23 cellular contexts compared by ENCODE assay signal in the genomic region with DNA sequence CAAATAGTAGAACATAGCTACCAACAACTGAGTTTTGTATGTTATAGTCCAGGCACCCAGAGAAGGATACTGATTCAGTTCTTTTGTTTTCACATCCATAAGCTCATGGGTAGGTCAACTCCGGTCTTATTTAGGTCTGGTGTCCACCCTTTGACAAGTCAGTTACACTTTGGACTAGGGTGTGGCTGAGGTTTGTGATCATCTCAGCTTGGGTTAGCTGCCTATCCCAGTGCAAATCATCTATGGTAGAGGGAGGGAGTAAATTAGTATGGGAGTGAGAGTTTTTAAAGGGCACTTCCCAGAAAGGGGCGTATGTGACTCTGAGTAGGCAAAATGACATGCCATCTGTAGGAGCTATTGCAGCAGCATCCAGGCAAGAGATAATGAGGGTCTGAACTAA.
"Had no signal": no experiment of that assay in that cellular context is flagged by ENCODE, and none has a peak within 500 bp of the region (broad histone marks: within the 10 kb centered on the region; RNA-seq: fewer than 3 reads in every experiment).

No MANE protein-coding gene starts in this region.

- FAIRE-seq: endometrium, frontal cortex, pancreas had no signal

- ATAC-seq: effector memory CD8-positive, alpha-beta T cell; left ventricle myocardium superior; lower lobe of right lung; natural killer cell; pancreas; right lobe of liver; stimulated activated memory B cell treated with anti-CD40 and anti-IgM and Interleukin-4, amounts not matched to agents 10 μg/mL and 1 μg/mL and 100 μg/mL, for 72 hours; stimulated activated naive CD8-positive, alpha-beta T cell treated with anti-CD3 and anti-CD28 coated beads, Interleukin-15, Interleukin-2, amounts not matched to agents 100 U/mL and 50 U/mL, for 24 hours; upper lobe of right lung had no signal

- H3K4me3 ChIP-seq: lower lobe of right lung, pancreas, right lobe of liver, testis, tibial artery, upper lobe of right lung, uterus had no signal

- H3K9me3 ChIP-seq: lower lobe of right lung, pancreas, right lobe of liver, testis, tibial artery, upper lobe of right lung, uterus had no signal

- H3K27me3 ChIP-seq: pancreas, right lobe of liver, testis, tibial artery, upper lobe of right lung, uterus had no signal

- H3K27ac ChIP-seq: lower lobe of right lung, pancreas, right lobe of liver, testis, tibial artery, upper lobe of right lung, uterus had no signal

- H3K4me1 ChIP-seq: lower lobe of right lung, pancreas, right lobe of liver, testis, tibial artery, upper lobe of right lung, uterus had no signal

- H3K36me3 ChIP-seq: lower lobe of right lung, pancreas, right lobe of liver, tibial artery, upper lobe of right lung, uterus had no signal

- DNase-seq: cortex of kidney; effector memory CD8-positive, alpha-beta T cell; hypothalamus; immature natural killer cell; islet precursor cell; kidney glomerular epithelial cell; left ventricle myocardium superior; lower lobe of right lung; natural killer cell; occipital lobe; pancreas; right lobe of liver; stimulated activated CD4-positive, alpha-beta T cell treated with anti-CD3 and anti-CD28 coated beads, Interleukin-2, amount 100 ng/mL, for 24 hours; stimulated activated CD4-positive, alpha-beta T cell treated with anti-CD3 and anti-CD28 coated beads, Interleukin-4, amount 100 ng/mL, for 24 hours; stimulated activated naive CD8-positive, alpha-beta T cell treated with anti-CD3 and anti-CD28 coated beads, Interleukin-15, Interleukin-2, amounts not matched to agents 100 U/mL and 50 U/mL, for 24 hours; substantia nigra; testis; tibial artery; upper lobe of right lung; uterus had no signal
